ENCODE assay signal across 18 cellular contexts in the genomic region with DNA sequence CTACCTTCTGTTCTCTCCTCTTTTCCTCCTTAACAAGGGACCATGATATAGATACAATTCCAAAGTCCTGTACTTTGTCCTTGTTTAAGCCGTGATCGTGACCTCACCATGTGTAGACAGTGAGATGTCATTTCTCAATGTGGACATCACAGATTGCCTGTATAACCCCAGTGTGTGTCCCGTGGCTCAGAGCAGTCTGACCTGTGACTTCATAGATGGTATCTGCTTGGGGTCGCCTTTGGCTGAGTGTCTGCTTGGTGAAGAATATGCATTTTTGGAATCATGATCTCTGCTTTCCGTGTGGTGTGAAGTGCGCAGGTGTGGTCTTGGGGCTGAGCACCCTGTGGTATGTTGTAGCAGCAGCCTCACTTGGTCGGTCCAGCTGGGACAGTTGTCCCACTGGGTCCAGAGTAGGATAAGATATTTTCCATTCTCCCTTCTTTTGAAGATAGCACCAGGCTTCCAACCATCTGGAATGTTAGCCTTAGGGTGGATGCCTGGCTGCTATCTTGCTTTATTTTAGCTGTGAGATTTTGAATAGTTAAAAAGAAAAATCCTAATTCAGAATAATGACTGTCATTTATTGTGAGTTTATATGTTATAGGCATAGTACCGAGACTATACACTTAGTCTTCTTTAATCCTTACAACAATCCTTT.
"Had no signal": no experiment of that assay in that cellular context is flagged by ENCODE, and none has a peak within 500 bp of the region (broad histone marks: within the 10 kb centered on the region; RNA-seq: fewer than 3 reads in every experiment).

No MANE protein-coding gene starts in this region.

- H3K36me3 ChIP-seq: prostate gland, upper lobe of right lung had no signal

- H3K27me3 ChIP-seq: adrenal gland, right atrium auricular region, upper lobe of right lung had no signal

- H3K27ac ChIP-seq: lower lobe of right lung, prostate gland, thoracic aorta, upper lobe of right lung, WERI-Rb-1 had no signal

- H3K27ac Mint-ChIP-seq: activated naive CD4-positive, alpha-beta T cell treated with anti-CD3 and anti-CD28 coated beads, Interleukin-2, amount 50 U/mL, for 72 hours; dendritic cell treated with granulocyte-macrophage colony-stimulating factor and Interleukin-4, amounts not matched to agents 40 ng/mL and 50 ng/mL, for 4 days; natural killer cell; T-helper 17 cell had no signal

- H3K4me3 ChIP-seq: adrenal gland, lower lobe of right lung, prostate gland, right atrium auricular region, thoracic aorta, upper lobe of right lung had no signal

- H3K27me3 Mint-ChIP-seq: dendritic cell treated with granulocyte-macrophage colony-stimulating factor and Interleukin-4, amounts not matched to agents 40 ng/mL and 50 ng/mL, for 4 days; effector memory CD8-positive, alpha-beta T cell; T-helper 17 cell had no signal

- H3K9me3 Mint-ChIP-seq: activated naive CD4-positive, alpha-beta T cell treated with anti-CD3 and anti-CD28 coated beads, Interleukin-2, amount 50 U/mL, for 72 hours; dendritic cell treated with granulocyte-macrophage colony-stimulating factor and Interleukin-4, amounts not matched to agents 40 ng/mL and 50 ng/mL, for 4 days; effector memory CD8-positive, alpha-beta T cell; natural killer cell had no signal

- H3K9me3 ChIP-seq: adrenal gland, lower lobe of right lung, prostate gland, right atrium auricular region, thoracic aorta, upper lobe of right lung had no signal

- DNase-seq: activated CD4-positive, alpha-beta T cell treated with anti-CD3 and anti-CD28 coated beads, Interleukin-2, amount 50 U/mL, for 48 hours; activated gamma-delta T cell treated with Interleukin-2 at 50 U/mL for 16 hours; effector memory CD8-positive, alpha-beta T cell; foreskin fibroblast; hippocampal formation; left colon; lower lobe of right lung; natural killer cell; stimulated activated CD4-positive, alpha-beta T cell treated with anti-CD3 and anti-CD28 coated beads, Interleukin-2, amount 100 ng/mL, for 24 hours; T-helper 17 cell; upper lobe of right lung; WERI-Rb-1 had no signal

- ATAC-seq: activated naive CD4-positive, alpha-beta T cell treated with anti-CD3 and anti-CD28 coated beads, Interleukin-2, amount 50 U/mL, for 72 hours; effector memory CD8-positive, alpha-beta T cell; left colon; lower lobe of right lung; natural killer cell; T-helper 17 cell; upper lobe of right lung had no signal

- H3K4me3 Mint-ChIP-seq: dendritic cell treated with granulocyte-macrophage colony-stimulating factor and Interleukin-4, amounts not matched to agents 40 ng/mL and 50 ng/mL, for 4 days; effector memory CD8-positive, alpha-beta T cell; natural killer cell; T-helper 17 cell had no signal

- H3K4me1 ChIP-seq: lower lobe of right lung, upper lobe of right lung had no signal
